8 cellular contexts compared by ENCODE assay signal in genomic region chr16:88456356-88457292, GRCh38. TPM values are rescaled to one million over a fixed set of nuclear protein-coding genes. Genes with fewer than 3 reads are reported as not detected.
DNase-seq lines count a peak whose midpoint lies in the region; ATAC-seq and TF ChIP-seq lines count a peak whose summit lies in the region.

No MANE protein-coding gene starts in this region.

- peak overlapping the region; percentile 70; the same call in 1 of the 2 replicates for H3K4me3 ChIP-seq in GM23248
- H3K4me3 ChIP-seq in WI38 (ENCODE audit: low read depth, low read length): peak overlapping the region; percentile 63
- H3K4me3 ChIP-seq in psoas muscle: peak overlapping the region; percentile 68

- H3K9me3 ChIP-seq in GM23248 (ENCODE audit: low read depth) (no peaks in the 10 kb centered on the region), psoas muscle (no peaks in the 10 kb centered on the region)

- H3K4me1 Mint-ChIP-seq in dendritic cell treated with granulocyte-macrophage colony-stimulating factor and Interleukin-4, amounts not matched to agents 40 ng/mL and 50 ng/mL, for 4 days (ENCODE audit: low read depth): peaks cover 35% of the 10 kb centered on the region

- no peaks in the 10 kb centered on the region for H3K27me3 ChIP-seq in GM23248 (replicated peaks; ENCODE audit: insufficient read depth)
- H3K27me3 ChIP-seq in psoas muscle (ENCODE audit: insufficient read depth in 3 of 3, low read length in 2 of 3): peaks cover 0 to 41% (median 15%) of the 10 kb centered on the region in 3 donors

- peaks cover 71% of the 10 kb centered on the region for H3K27me3 Mint-ChIP-seq in dendritic cell treated with granulocyte-macrophage colony-stimulating factor and Interleukin-4, amounts not matched to agents 40 ng/mL and 50 ng/mL, for 4 days

- H3K9ac ChIP-seq in GM23248: no peak overlapping the region

- peak overlapping the region; percentile 66 for H3K4me3 Mint-ChIP-seq in dendritic cell treated with granulocyte-macrophage colony-stimulating factor and Interleukin-4, amounts not matched to agents 40 ng/mL and 50 ng/mL, for 4 days

- intact Hi-C loops in dendritic cell treated with granulocyte-macrophage colony-stimulating factor and Interleukin-4, amounts not matched to agents 40 ng/mL and 50 ng/mL, for 4 days (cut with micrococcal nuclease): no loop called here
- intact Hi-C loops in psoas muscle (cut with DNase I): no loop called here

- H3K27ac Mint-ChIP-seq in dendritic cell treated with granulocyte-macrophage colony-stimulating factor and Interleukin-4, amounts not matched to agents 40 ng/mL and 50 ng/mL, for 4 days: no peak overlapping the region

- no peaks in the 10 kb centered on the region for H3K4me1 ChIP-seq in GM23248 (ENCODE audit: insufficient read depth)
- H3K4me1 ChIP-seq in psoas muscle: peaks cover 13% of the 10 kb centered on the region

- H3F3A ChIP-seq in GM23248 (ENCODE audit: insufficient read depth): no peaks in the 10 kb centered on the region

- H3K27ac ChIP-seq in GM23248 (no peak overlapping the region), psoas muscle (no peak overlapping the region)

- H2AFZ ChIP-seq in GM23248: no peak overlapping the region

- H3K36me3 Mint-ChIP-seq in dendritic cell treated with granulocyte-macrophage colony-stimulating factor and Interleukin-4, amounts not matched to agents 40 ng/mL and 50 ng/mL, for 4 days (ENCODE audit: low read depth): peaks cover 6% of the 10 kb centered on the region

- WGBS in GM23248 (ENCODE audit: low coverage in 1 of 2, low lambda C conversion rate in 2 of 2, missing lambda C conversion rate in 2 of 2), 2 experiments: 93% methylated on average over 12 to 14 of the region's 14 CpGs
- WGBS in psoas muscle, 3 donors: 82 to 87% (median 84%) methylated on average over 14 of the region's 14 CpGs

- no peak for DNase-seq in GM23248
- no peak for DNase-seq in psoas muscle
- DNase-seq in NCI-H1694 (lab: John Stamatoyannopoulos, UW): no peak
- no peak for DNase-seq in HCEC 1CT
- DNase-seq in hepatic stellate cell (ENCODE audit: low spot score): no peak

- in situ Hi-C loops in GM23248 (cut with MboI): loop anchor here (10.0 kb wide), 1 partner anchor 68 kb away; no protein-coding TSS in a partner anchor

- H3K4me2 ChIP-seq in GM23248 (ENCODE audit: unreplicated experiment): peak overlapping the region; percentile 52

- no peaks in the 10 kb centered on the region for H4K20me1 ChIP-seq in GM23248 (ENCODE audit: insufficient read depth)

- no peak for ATAC-seq in psoas muscle
- ATAC-seq in GM19023 (IDR thresholded peaks at IDR 0.05; ENCODE audit: unreplicated experiment): no peak

- H3K9me3 Mint-ChIP-seq in dendritic cell treated with granulocyte-macrophage colony-stimulating factor and Interleukin-4, amounts not matched to agents 40 ng/mL and 50 ng/mL, for 4 days: no peaks in the 10 kb centered on the region

- no peaks in the 10 kb centered on the region for H3K79me2 ChIP-seq in GM23248 (ENCODE audit: insufficient read depth)

- no peaks in the 10 kb centered on the region for H3K36me3 ChIP-seq in GM23248 (ENCODE audit: low read depth)
- no peaks in the 10 kb centered on the region for H3K36me3 ChIP-seq in psoas muscle (ENCODE audit: insufficient read depth in 1 of 2, low read depth in 1 of 2)

- no peaks in the 10 kb centered on the region for H3K9me2 ChIP-seq in GM23248 (ENCODE audit: insufficient read depth)

- TF ChIP-seq CTCF in WI38 (IDR thresholded peaks at IDR 0.05; ENCODE audit: low read depth, low read length): no peak
- no peak for TF ChIP-seq CTCF in psoas muscle (IDR thresholded peaks at IDR 0.05)

RNA-seq across cellular contexts. Expression of gene ZFPM1, which starts 3.5 kb away (rescaled TPM):
- total RNA-seq in GM23248 (2014; rRNA removed; shearing (Covaris generic)): 0.25 and 2.4 TPM in 2 replicates
- polyA plus RNA-seq in GM23248 (2016; fragmentation: Nextera tagmentation; extraction: Ambion mirVana): 0.06 and 0.14 TPM in 2 replicates
- 1 to 10 TPM; 2.3 to 2.9 (median 2.6) TPM for total RNA-seq in psoas muscle
- 1 to 10 TPM in 1 of 3 donors, under 1 TPM in 2; 0.43 to 1.4 (median 0.56) TPM for polyA plus RNA-seq in psoas muscle
